ENCODE assay signal across 8 cellular contexts in the genomic region with DNA sequence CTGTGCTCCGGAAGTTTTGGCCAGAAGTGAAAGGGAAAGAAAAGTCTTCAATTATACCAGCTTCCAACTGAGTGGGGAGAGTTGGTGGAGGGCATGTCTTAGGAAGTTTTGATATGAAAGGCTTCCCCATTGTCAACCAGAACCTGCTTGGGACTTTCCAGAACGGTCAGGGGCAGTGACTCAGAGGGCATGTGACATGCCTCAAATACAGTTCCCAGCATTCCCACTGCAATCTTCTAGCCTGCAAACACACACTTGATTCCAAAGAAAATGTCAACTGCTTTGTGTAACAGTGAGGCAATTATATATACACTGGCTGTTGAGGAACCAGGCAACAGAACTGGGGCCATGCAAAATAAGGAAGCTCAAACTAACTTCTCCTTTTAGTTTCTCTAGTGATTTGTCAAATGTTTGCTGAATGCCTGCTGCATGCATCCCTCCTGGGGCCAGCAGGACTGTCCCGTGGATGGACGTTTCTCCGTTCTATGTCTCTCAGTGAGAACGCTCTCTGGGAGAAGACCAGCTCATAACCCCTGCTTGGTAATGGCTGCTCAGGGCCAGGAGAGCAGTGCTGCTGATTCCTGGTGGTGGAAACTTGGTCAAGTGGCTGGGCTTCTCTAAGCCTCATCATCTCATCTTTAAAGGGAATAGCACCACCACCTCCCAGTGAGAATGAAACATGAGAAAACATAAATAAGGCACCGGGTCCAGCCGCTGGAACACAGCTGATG. TPM values are rescaled to one million over a fixed set of nuclear protein-coding genes. Genes with fewer than 3 reads are reported as not detected.
DNase-seq lines count a peak whose midpoint lies in the region; ATAC-seq and TF ChIP-seq lines count a peak whose summit lies in the region.

No MANE protein-coding gene starts in this region.

- peak overlapping the region; percentile 23 for H3K27ac Mint-ChIP-seq in activated naive CD8-positive, alpha-beta T cell

- H3K27me3 ChIP-seq in left ventricle myocardium inferior (ENCODE audit: low read depth), result no peaks in the 10 kb centered on the region

- peaks cover 26% of the 10 kb centered on the region for H3K4me1 ChIP-seq in left ventricle myocardium inferior

- peaks cover 11% of the 10 kb centered on the region for H3K36me3 Mint-ChIP-seq in activated naive CD8-positive, alpha-beta T cell

- DNase-seq in activated CD8-positive, alpha-beta memory T cell treated with anti-CD3 and anti-CD28 coated beads for 24 hours, result peak; percentile 55
- DNase-seq in activated CD8-positive, alpha-beta memory T cell treated with anti-CD3 and anti-CD28 coated beads, Interleukin-2, amount 50 U/mL, for 4 hours, result no peak
- DNase-seq in HT1080 (ENCODE audit: low read depth) (peak; percentile 63), left ventricle myocardium inferior (no peak), iPS-NIHi11 (ENCODE audit: low spot score) (no peak)

- H3K9me3 ChIP-seq in left ventricle myocardium inferior (replicated peaks), result no peaks in the 10 kb centered on the region

- no peak overlapping the region for H3K4me3 Mint-ChIP-seq in activated naive CD8-positive, alpha-beta T cell

- H3K4me1 Mint-ChIP-seq in activated naive CD8-positive, alpha-beta T cell (ENCODE audit: low read depth), result peaks cover 11% of the 10 kb centered on the region

- H3K4me3 ChIP-seq in left ventricle myocardium inferior (no peak overlapping the region), skin epidermis (no peak overlapping the region)

- H3K9me3 Mint-ChIP-seq in activated naive CD8-positive, alpha-beta T cell (ENCODE audit: low read depth), result no peaks in the 10 kb centered on the region

- intact Hi-C loops in left ventricle myocardium inferior (cut with micrococcal nuclease), result no loop called here

- no peaks in the 10 kb centered on the region for H3K27me3 Mint-ChIP-seq in activated naive CD8-positive, alpha-beta T cell

- no peak for ATAC-seq in HG02840 (IDR thresholded peaks at IDR 0.05; ENCODE audit: low FRiP score, unreplicated experiment)

- H3K36me3 ChIP-seq in left ventricle myocardium inferior, result peaks cover 59% of the 10 kb centered on the region

- H3K27ac ChIP-seq in left ventricle myocardium inferior (replicated peaks) (peak overlapping the region; percentile 71), skin epidermis (peak overlapping the region; percentile 33 to 81 (median 73))

- no peak for TF ChIP-seq CTCF in left ventricle myocardium inferior (IDR thresholded peaks at IDR 0.05; ENCODE audit: borderline replicate concordance)

RNA-seq across cellular contexts. Expression of gene SLC25A47, which starts 18.3 kb away (rescaled TPM):
- total RNA-seq in HT1080 (2014; rRNA removed; shearing (Covaris generic)), result 0.37 TPM in 1 of 2 replicates, not detected in the other
- polyA plus RNA-seq in HT1080 (2015; cell fraction: cytosol; rRNA removed), result not detected in 2 replicates
- not detected in 2 replicates for polyA plus RNA-seq in HT1080 (2015; cell fraction: nucleus; rRNA removed)
- not detected for total RNA-seq in left ventricle myocardium inferior

RNA-seq across cellular contexts. Expression of gene WDR25, which starts 34.8 kb away (rescaled TPM):
- 12.1 and 14.0 TPM in 2 replicates for total RNA-seq in HT1080 (2014; rRNA removed; shearing (Covaris generic))
- 10.7 and 11.2 TPM in 2 replicates for polyA plus RNA-seq in HT1080 (2015; cell fraction: cytosol; rRNA removed)
- 12.9 and 16.0 TPM in 2 replicates for polyA plus RNA-seq in HT1080 (2015; cell fraction: nucleus; rRNA removed)
- 5.4 TPM for total RNA-seq in left ventricle myocardium inferior

RNA-seq across cellular contexts. Expression of gene SLC25A29, which starts 35.2 kb away (rescaled TPM):
- 23.3 and 24.1 TPM in 2 replicates for total RNA-seq in HT1080 (2014; rRNA removed; shearing (Covaris generic))
- polyA plus RNA-seq in HT1080 (2015; cell fraction: cytosol; rRNA removed), result 7.4 and 8.5 TPM in 2 replicates
- 68.1 and 92.0 TPM in 2 replicates for polyA plus RNA-seq in HT1080 (2015; cell fraction: nucleus; rRNA removed)
- total RNA-seq in left ventricle myocardium inferior, result 24.5 TPM

Comparison
In these comparisons a context has a peak if more than half of its experiments do, and no peak if none do; other contexts are left out.
1. DNase-seq: peak in activated CD8-positive, alpha-beta memory T cell treated with anti-CD3 and anti-CD28 coated beads for 24 hours (single experiment) and HT1080 (single experiment); none in activated CD8-positive, alpha-beta memory T cell treated with anti-CD3 and anti-CD28 coated beads, Interleukin-2, amount 50 U/mL, for 4 hours (single experiment), left ventricle myocardium inferior (single experiment) and iPS-NIHi11 (single experiment).